Comparison of ENCODE assay signal across 8 cellular contexts in the genomic region with DNA sequence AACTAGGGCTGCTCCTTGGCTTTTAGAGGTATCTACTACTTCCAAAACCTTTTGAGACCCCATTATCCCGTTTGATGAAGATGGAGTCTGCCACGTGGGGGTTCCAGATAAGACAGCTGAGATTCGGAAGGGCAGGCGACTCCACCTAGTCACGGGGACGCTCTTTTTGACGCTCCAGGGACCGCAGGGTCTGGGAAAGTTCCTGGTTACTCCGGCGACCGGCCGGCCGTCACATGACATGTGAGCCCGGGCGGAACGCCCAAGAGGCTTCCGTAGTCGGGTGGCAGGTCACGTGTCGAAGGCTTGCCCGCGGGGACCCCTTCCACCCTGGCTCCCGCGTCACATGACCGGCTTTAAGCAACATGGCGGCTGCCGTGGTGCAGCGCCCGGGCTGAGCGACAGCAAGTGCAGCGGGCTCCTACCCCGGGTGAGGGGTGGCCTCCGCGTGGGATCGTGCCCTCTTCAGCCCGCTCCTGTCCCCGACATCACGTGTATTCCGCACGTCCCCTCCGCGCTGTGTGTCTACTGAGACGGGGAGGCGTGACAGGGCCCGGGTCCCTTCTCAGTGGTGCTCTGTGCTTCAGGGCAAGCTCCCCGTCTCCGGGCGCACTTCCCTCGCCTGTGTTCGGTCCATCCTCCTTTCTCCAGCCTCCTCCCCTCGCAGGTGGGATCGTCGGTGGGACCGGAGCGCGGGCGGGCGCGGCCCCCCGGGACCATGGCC. TPM values are rescaled to one million over a fixed set of nuclear protein-coding genes. Genes with fewer than 3 reads are reported as not detected.
A peak's percentile ranks its signal among the peaks of the same experiment; 100 is the strongest.
DNase-seq lines count a peak whose midpoint lies in the region; ATAC-seq and TF ChIP-seq lines count a peak whose summit lies in the region.

A gene with protein sequence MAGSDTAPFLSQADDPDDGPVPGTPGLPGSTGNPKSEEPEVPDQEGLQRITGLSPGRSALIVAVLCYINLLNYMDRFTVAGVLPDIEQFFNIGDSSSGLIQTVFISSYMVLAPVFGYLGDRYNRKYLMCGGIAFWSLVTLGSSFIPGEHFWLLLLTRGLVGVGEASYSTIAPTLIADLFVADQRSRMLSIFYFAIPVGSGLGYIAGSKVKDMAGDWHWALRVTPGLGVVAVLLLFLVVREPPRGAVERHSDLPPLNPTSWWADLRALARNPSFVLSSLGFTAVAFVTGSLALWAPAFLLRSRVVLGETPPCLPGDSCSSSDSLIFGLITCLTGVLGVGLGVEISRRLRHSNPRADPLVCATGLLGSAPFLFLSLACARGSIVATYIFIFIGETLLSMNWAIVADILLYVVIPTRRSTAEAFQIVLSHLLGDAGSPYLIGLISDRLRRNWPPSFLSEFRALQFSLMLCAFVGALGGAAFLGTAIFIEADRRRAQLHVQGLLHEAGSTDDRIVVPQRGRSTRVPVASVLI (plus strand): TSS at position 342 of the 721 bp plus-strand sequence. CDS start 374 bp downstream, at position 716.

- H3K27ac Mint-ChIP-seq in CD4-positive, CD25-positive, alpha-beta regulatory T cell, result peak within 1 kb of the TSS; percentile 93 to 99 (median 98)

- peaks cover 8% of the 10 kb centered on the region for H3K36me3 ChIP-seq in CD4-positive, CD25-positive, alpha-beta regulatory T cell (ENCODE audit: control insufficient read depth, insufficient read depth, low read length)
- peaks cover 0 to 18% of the 10 kb centered on the region in 2 donors for H3K36me3 ChIP-seq in lung (ENCODE audit: control insufficient read depth in 2 of 2, insufficient read depth in 2 of 2, low read length in 2 of 2)

- no peak for TF ChIP-seq CTCF in lung (IDR thresholded peaks at IDR 0.05; ENCODE audit: control extremely low read depth, extremely low read depth)

- peak within 1 kb of the TSS; percentile 87 for H3K4me3 ChIP-seq in CD4-positive, CD25-positive, alpha-beta regulatory T cell (ENCODE audit: low read depth, low read length)
- H3K4me3 ChIP-seq in lung, result peak within 1 kb of the TSS; percentile 94

- no peaks in the 10 kb centered on the region for H3K27me3 Mint-ChIP-seq in CD4-positive, CD25-positive, alpha-beta regulatory T cell

- peaks cover 8% of the 10 kb centered on the region for H3K36me3 Mint-ChIP-seq in CD4-positive, CD25-positive, alpha-beta regulatory T cell

- H3K4me1 Mint-ChIP-seq in CD4-positive, CD25-positive, alpha-beta regulatory T cell, result peaks cover 12 to 45% (median 26%) of the 10 kb centered on the region in 4 donors

- H3K4me1 ChIP-seq in CD4-positive, CD25-positive, alpha-beta regulatory T cell (ENCODE audit: control insufficient read depth, insufficient read depth, low read length, poor library complexity, severe bottlenecking), result peaks cover 26% of the 10 kb centered on the region
- peaks cover 0 to 5% of the 10 kb centered on the region in 2 donors for H3K4me1 ChIP-seq in lung (ENCODE audit: control insufficient read depth in 2 of 2, insufficient read depth in 2 of 2, low read length in 2 of 2)

- H3K9me3 Mint-ChIP-seq in CD4-positive, CD25-positive, alpha-beta regulatory T cell, result no peaks in the 10 kb centered on the region

- ATAC-seq in CD4-positive, CD25-positive, alpha-beta regulatory T cell (ENCODE audit: low read depth in 2 of 2), result peak; percentile 91
- ATAC-seq in GM19463 (IDR thresholded peaks at IDR 0.05; ENCODE audit: unreplicated experiment) (peak; percentile 94), lung (ENCODE audit: insufficient read depth, low FRiP score) (peak; percentile 91)

- peak within 1 kb of the TSS; percentile 60 for H3K27ac ChIP-seq in CD4-positive, CD25-positive, alpha-beta regulatory T cell (ENCODE audit: insufficient read depth, low read length, poor library complexity, severe bottlenecking)
- H3K27ac ChIP-seq in lung (ENCODE audit: low read depth in 1 of 2, low read length in 1 of 2), result peak within 1 kb of the TSS; percentile 67 to 83

- 0 to 1% methylated on average over 58 to 60 of the region's 60 CpGs for WGBS in lung, 2 donors

- peak; percentile 86 to 96 (median 87) for DNase-seq in CD4-positive, CD25-positive, alpha-beta regulatory T cell
- DNase-seq in HS-27A (ENCODE audit: low read depth), result peak; percentile 88
- DNase-seq in NK-92 (lab: John Stamatoyannopoulos, UW; ENCODE audit: unreplicated experiment), result peak; percentile 23
- peak; percentile 74 to 85 for DNase-seq in activated CD8-positive, alpha-beta memory T cell treated with anti-CD3 and anti-CD28 coated beads for 1 hour (ENCODE audit: extremely low read depth in 1 of 2, low read depth in 1 of 2)
- DNase-seq in effector CD8-positive, alpha-beta T cell (lab: John Stamatoyannopoulos, UW), result peak; percentile 88
- peak; percentile 97 for DNase-seq in lung (ENCODE audit: low spot score)
- DNase-seq in stimulated activated CD4-positive, alpha-beta T cell treated with anti-CD3 and anti-CD28 coated beads, TNF-alpha, amount 100 ng/mL, for 4 hours (ENCODE audit: low read depth in 3 of 3), result peak; percentile 82 to 87 (median 83)

- H3K9me3 ChIP-seq in CD4-positive, CD25-positive, alpha-beta regulatory T cell (ENCODE audit: control insufficient read depth in 2 of 2, low read length in 2 of 2), result no peaks in the 10 kb centered on the region
- H3K9me3 ChIP-seq in lung (ENCODE audit: control insufficient read depth in 2 of 2, insufficient read depth in 1 of 2, low read length in 1 of 2), result no peaks in the 10 kb centered on the region

- H3K27me3 ChIP-seq in CD4-positive, CD25-positive, alpha-beta regulatory T cell (ENCODE audit: control insufficient read depth, insufficient read depth, low read length), result no peaks in the 10 kb centered on the region
- H3K27me3 ChIP-seq in lung (ENCODE audit: control insufficient read depth, insufficient read depth), result no peaks in the 10 kb centered on the region

- peak within 1 kb of the TSS; percentile 96 to 99 (median 98) for H3K4me3 Mint-ChIP-seq in CD4-positive, CD25-positive, alpha-beta regulatory T cell

RNA-seq across cellular contexts. Expression of the gene that starts here (rescaled TPM):
- 24.5 TPM for total RNA-seq in CD4-positive, CD25-positive, alpha-beta regulatory T cell
- polyA plus RNA-seq in CD4-positive, CD25-positive, alpha-beta regulatory T cell, result 10 to 100 TPM; 22.3 to 32.9 (median 25.2) TPM
- total RNA-seq in lung, result 10 to 100 TPM; 26.0 to 71.5 TPM
- 10 to 100 TPM; 54.1 to 63.3 TPM for polyA plus RNA-seq in lung

Comparison
In these comparisons a context has a peak if more than half of its experiments do, and no peak if none do; other contexts are left out.
1. Peak in every context shown above with its lines: DNase-seq, ATAC-seq, H3K4me3 ChIP-seq and H3K27ac ChIP-seq.
2. DNase-seq: peak in every context shown above with its lines; median percentile 97 in lung; 88 in HS-27A; 88 in effector CD8-positive, alpha-beta T cell; 87 in CD4-positive, CD25-positive, alpha-beta regulatory T cell; 83 in stimulated activated CD4-positive, alpha-beta T cell treated with anti-CD3 and anti-CD28 coated beads, TNF-alpha, amount 100 ng/mL, for 4 hours; 80 in activated CD8-positive, alpha-beta memory T cell treated with anti-CD3 and anti-CD28 coated beads for 1 hour; 23 in NK-92.